Comparison of ENCODE assay signal across 8 cellular contexts in the genomic region with DNA sequence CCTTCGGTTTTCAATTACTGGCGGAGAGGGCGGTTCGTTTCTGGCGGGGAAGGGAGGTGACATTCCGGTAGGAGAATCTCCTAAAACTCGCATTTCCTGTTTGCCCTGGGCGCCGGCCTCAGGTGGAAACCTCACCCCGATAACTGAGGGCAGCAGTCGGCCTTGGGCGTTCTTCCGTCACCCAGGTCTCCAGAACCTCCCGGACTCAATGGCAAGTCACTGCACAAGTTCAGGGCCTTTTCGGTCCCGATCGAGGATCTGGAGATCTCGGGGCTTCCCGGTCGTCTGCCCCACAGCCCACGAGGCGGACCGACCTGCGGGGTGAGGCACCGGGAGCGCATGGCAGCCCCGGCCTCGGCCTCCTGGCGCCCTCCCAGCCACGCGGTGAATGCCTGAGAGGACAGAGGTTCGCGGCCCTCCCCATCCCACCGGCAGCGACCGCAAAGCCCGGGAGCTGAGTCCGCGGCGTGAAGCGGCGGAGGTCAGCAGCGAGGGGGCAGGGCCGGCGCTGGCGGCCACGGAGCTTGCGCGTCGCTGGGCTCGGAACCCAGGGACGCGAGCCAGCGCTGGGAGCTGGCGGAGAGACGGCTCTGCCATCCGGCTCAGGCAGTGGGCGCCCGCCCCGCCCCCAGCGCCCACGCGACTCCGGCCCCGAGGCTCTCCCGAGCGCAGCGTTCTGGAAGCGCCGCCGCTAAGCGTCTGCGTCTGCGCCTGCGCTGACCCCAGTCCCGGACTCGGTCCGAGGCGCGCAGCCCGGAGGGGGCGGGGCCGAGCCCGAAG. TPM values are rescaled to one million over a fixed set of nuclear protein-coding genes. Genes with fewer than 3 reads are reported as not detected.
DNase-seq lines count a peak whose midpoint lies in the region; ATAC-seq and TF ChIP-seq lines count a peak whose summit lies in the region.

No MANE protein-coding gene starts in this region.

- CTCF ChIA-PET in BJ (lab: Yijun Ruan, JAX): interaction anchor here (0.6 to 1.0 kb wide), 4 partner anchors 17 to 216 kb away, joined by 3 to 6 read pairs (median 4); no protein-coding TSS in a partner anchor

- H3K4me1 ChIP-seq in right lobe of liver: peaks cover 0 to 9% (median 3%) of the 10 kb centered on the region in 4 donors

- TF ChIP-seq POLR2A in right lobe of liver (IDR thresholded peaks at IDR 0.05): peak; percentile 87

- POLR2A ChIA-PET in BJ (lab: Charles Lee): interaction anchor here (0.6 kb wide), 3 partner anchors 76 to 129 kb away, joined by 4 read pairs; no protein-coding TSS in a partner anchor

- H3K27me3 ChIP-seq in BJ (ENCODE audit: control insufficient read depth, insufficient read depth, low read length) (no peaks in the 10 kb centered on the region), right lobe of liver (no peaks in the 10 kb centered on the region)

- H3K4me3 ChIP-seq in BJ (ENCODE audit: low read depth, low read length) (peak overlapping the region; percentile 69), right lobe of liver (peak overlapping the region; percentile 73 to 88 (median 74))

- H3K9me3 ChIP-seq in right lobe of liver: no peaks in the 10 kb centered on the region

- WGBS in right lobe of liver (ENCODE audit: insufficient coverage, low coverage, low lambda C conversion rate, missing lambda C conversion rate): 0% methylated on average over 17 of the region's 84 CpGs

- intact Hi-C loops in right lobe of liver (cut with DNase I): loop anchor here in 1 of 2 donors (10.0 kb wide), 1 partner anchor 199 kb away; no protein-coding TSS in a partner anchor

- H3K36me3 ChIP-seq in BJ (ENCODE audit: control insufficient read depth, insufficient read depth, low read length) (no peaks in the 10 kb centered on the region), right lobe of liver (no peaks in the 10 kb centered on the region)

- ATAC-seq in HG03442 (IDR thresholded peaks at IDR 0.05; ENCODE audit: unreplicated experiment) (peak; percentile 84), right lobe of liver (peak; percentile 90 to 94 (median 92))

- TF ChIP-seq CTCF in BJ (IDR thresholded peaks at IDR 0.05; ENCODE audit: insufficient read depth, low read depth, low read length) (no peak), right lobe of liver (IDR thresholded peaks at IDR 0.05) (peak in 1 of 4 donors; percentile 11)

- peak overlapping the region; percentile 94 to 98 (median 96) for H3K27ac ChIP-seq in right lobe of liver

- peak; percentile 70 for DNase-seq in BJ (ENCODE audit: low read depth)
- DNase-seq in GM19240 (ENCODE audit: insufficient read length, low spot score): peak; percentile 99
- peak; percentile 70 for DNase-seq in NCI-H526 treated with DMSO at 0.1 percent for 48 hours (lab: John Stamatoyannopoulos, UW)
- DNase-seq in activated CD4-positive, alpha-beta T cell treated with anti-CD3 and anti-CD28 coated beads, Interleukin-2, amount 50 U/mL, for 48 hours: peak; percentile 93 to 94
- peak; percentile 83 to 95 for DNase-seq in dermis microvascular lymphatic vessel endothelial cell (ENCODE audit: low read depth in 2 of 2)
- peak; percentile 94 to 96 (median 95) for DNase-seq in right lobe of liver
- peak; percentile 90 for DNase-seq in stimulated activated CD4-positive, alpha-beta T cell treated with anti-CD3 and anti-CD28 coated beads, Interleukin-4, amount 100 ng/mL, for 24 hours

RNA-seq across cellular contexts. Expression of a gene that starts 58.4 kb away (rescaled TPM):
- polyA plus RNA-seq in BJ (2011; rRNA removed): not detected in 2 replicates
- polyA minus RNA-seq in BJ (2011; rRNA and poly(A)+ RNA removed): not detected in 2 replicates
- under 0.01 and 0.13 TPM in 2 replicates for total RNA-seq in dermis microvascular lymphatic vessel endothelial cell
- under 1 TPM; 0.18 to 0.62 (median 0.28) TPM for total RNA-seq in right lobe of liver

Comparison
In these comparisons a context has a peak if more than half of its experiments do, and no peak if none do; other contexts are left out.
1. Peak in every context shown above with its lines: DNase-seq, ATAC-seq, H3K4me3 ChIP-seq and H3K27ac ChIP-seq.